ENCODE assay signal across 9 cellular contexts in the genomic region with DNA sequence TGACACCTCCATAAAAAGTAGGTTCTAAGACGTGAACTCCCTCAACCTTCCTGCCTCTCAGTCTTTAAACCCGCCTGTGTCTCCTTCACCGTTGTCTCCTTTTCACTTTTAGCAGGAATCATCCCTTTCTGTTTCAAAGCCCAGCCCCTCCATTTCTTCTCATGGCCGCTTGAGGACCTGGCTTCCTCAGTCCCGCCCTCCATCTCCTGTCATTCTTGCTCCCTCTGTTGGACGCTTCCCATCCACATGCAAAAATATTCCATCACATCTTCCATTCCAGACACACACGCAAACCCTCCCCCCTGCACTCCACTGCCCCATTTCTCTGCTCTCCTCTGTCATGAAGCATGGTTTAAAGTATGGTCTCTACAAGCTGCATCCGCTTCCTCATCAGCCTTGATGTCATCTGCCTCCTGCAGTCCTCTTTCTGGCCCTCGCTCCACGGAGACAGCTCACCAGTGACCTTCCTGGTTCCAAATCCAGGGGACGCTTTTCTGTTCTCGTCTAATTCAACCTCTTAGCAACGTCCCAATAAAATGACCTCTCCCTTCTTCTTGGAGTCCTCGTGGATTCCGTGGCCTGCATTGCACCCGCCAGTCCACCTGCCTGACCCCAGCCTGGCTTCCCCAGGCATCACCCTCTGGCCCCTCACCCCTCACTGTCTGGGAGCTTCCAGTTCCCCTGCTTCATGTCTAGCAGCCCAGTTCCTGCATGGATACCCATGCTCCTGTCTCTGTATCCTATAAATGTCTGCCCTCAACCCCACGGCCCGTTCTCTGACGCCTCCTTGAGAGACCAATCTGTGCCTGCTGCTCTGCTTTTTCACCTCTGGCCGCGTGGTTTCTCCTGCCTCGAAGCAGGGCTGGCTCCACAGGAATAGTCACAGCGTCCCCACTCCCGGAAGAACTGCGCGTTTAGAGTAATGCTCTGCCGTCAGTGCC. TPM values are rescaled to one million over a fixed set of nuclear protein-coding genes. Genes with fewer than 3 reads are reported as not detected.
A peak's percentile ranks its signal among the peaks of the same experiment; 100 is the strongest.
DNase-seq lines count a peak whose midpoint lies in the region; ATAC-seq and TF ChIP-seq lines count a peak whose summit lies in the region.
"Had no signal": no experiment of that assay in that cellular context is flagged by ENCODE, and none has a peak within 500 bp of the region (broad histone marks: within the 10 kb centered on the region; RNA-seq: fewer than 3 reads in every experiment).

No MANE protein-coding gene starts in this region.

- no peak overlapping the region for H3K27ac ChIP-seq in C4-2B
- no peak overlapping the region for H3K27ac ChIP-seq in fibroblast of lung (ENCODE audit: insufficient read depth, low read length)
- H3K27ac ChIP-seq: epithelial cell of prostate had no signal

- in situ Hi-C loops in SK-MEL-5 (cut with HindIII; ENCODE audit: low pct_unique_long_range_greater_than_20kb, low sequenced_read_pairs): no loop called here

- no peaks in the 10 kb centered on the region for H3K27me3 ChIP-seq in fibroblast of lung (ENCODE audit: control insufficient read depth, insufficient read depth, low read length)

- H3K9ac ChIP-seq in fibroblast of lung (ENCODE audit: insufficient read depth, low read length): no peak overlapping the region

- no peaks in the 10 kb centered on the region for H3K79me2 ChIP-seq in fibroblast of lung (ENCODE audit: control insufficient read depth, insufficient read depth, low read length)

- no peaks in the 10 kb centered on the region for H4K20me1 ChIP-seq in fibroblast of lung (ENCODE audit: control insufficient read depth, extremely low read depth, insufficient read depth, low read length)

- peak overlapping the region; percentile 69 for H2AFZ ChIP-seq in fibroblast of lung (ENCODE audit: low read length)

- H3K4me3 ChIP-seq in fibroblast of lung (replicated peaks in 1 of 4; ENCODE audit: control extremely low read depth in 1 of 4, insufficient read depth in 1 of 4, low read depth in 3 of 4, low read length in 4 of 4): no peak overlapping the region

- no peaks in the 10 kb centered on the region for H3K36me3 ChIP-seq in fibroblast of lung (ENCODE audit: control insufficient read depth, insufficient read depth, low read length)

- peaks cover 6% of the 10 kb centered on the region for H3K4me1 ChIP-seq in fibroblast of lung (ENCODE audit: control insufficient read depth, extremely low read depth, insufficient read depth, low read length)

- DNase-seq in HuH-7 (ENCODE audit: low spot score) (peak; percentile 80), SK-MEL-5 (ENCODE audit: low read depth, low spot score) (peak; percentile 88), fibroblast of lung (ENCODE audit: low read depth in 2 of 2) (peak; percentile 77 to 80), omental fat pad (ENCODE audit: low spot score) (no peak)
- DNase-seq in activated CD8-positive, alpha-beta memory T cell treated with anti-CD3 and anti-CD28 coated beads, Interleukin-2, amount 50 U/mL, for 48 hours: no peak
- no peak for DNase-seq in central memory CD4-positive, alpha-beta T cell

- ATAC-seq in omental fat pad (ENCODE audit: low FRiP score) (peak; percentile 45), HG02870 (IDR thresholded peaks at IDR 0.05; ENCODE audit: unreplicated experiment) (no peak)

- H3K4me2 ChIP-seq in fibroblast of lung (ENCODE audit: extremely low read depth, insufficient read depth, low read length): peak overlapping the region; percentile 34

- H3K9me3 ChIP-seq in fibroblast of lung (ENCODE audit: control insufficient read depth, insufficient read depth, low read depth, low read length): no peaks in the 10 kb centered on the region

- TF ChIP-seq CTCF in C4-2B (conservative IDR thresholded peaks at IDR 0.05): peak; percentile 79
- TF ChIP-seq CTCF in fibroblast of lung (conservative IDR thresholded peaks at IDR 0.05 in 1 of 2, IDR thresholded peaks at IDR 0.05 in 1 of 2; ENCODE audit: low read depth in 1 of 2, low read length in 2 of 2): peak; percentile 62 to 74
- TF ChIP-seq CTCF in omental fat pad (IDR thresholded peaks at IDR 0.05): peak in 1 of 3 donors; percentile 6

RNA-seq across cellular contexts. Expression of gene ANKRD40, which starts 26.2 kb away (rescaled TPM):
- 49.0 and 53.4 TPM in 2 replicates for total RNA-seq in SK-MEL-5 (2014; rRNA removed; shearing (Covaris generic))
- 34.2 and 47.7 TPM in 2 replicates for polyA plus RNA-seq in SK-MEL-5 (2015; cell fraction: cytosol; rRNA removed)
- 46.5 and 52.8 TPM in 2 replicates for polyA plus RNA-seq in SK-MEL-5 (2015; cell fraction: nucleus; rRNA removed)
- total RNA-seq in fibroblast of lung: 34.4 and 34.5 TPM in 2 replicates
- polyA plus RNA-seq in fibroblast of lung: 59.9 and 65.9 TPM in 2 replicates
- polyA plus RNA-seq in fibroblast of lung (2012): 28.3 and 30.4 TPM in 2 replicates
- 13.9 and 16.7 TPM in 2 replicates for polyA minus RNA-seq in fibroblast of lung (ENCODE audit: low replicate concordance)
- 10 to 100 TPM; 55.7 to 82.4 (median 61.8) TPM for total RNA-seq in omental fat pad

RNA-seq across cellular contexts. Expression of gene LUC7L3, which starts 37.9 kb away (rescaled TPM):
- 29.4 and 38.2 TPM in 2 replicates for total RNA-seq in SK-MEL-5 (2014; rRNA removed; shearing (Covaris generic))
- polyA plus RNA-seq in SK-MEL-5 (2015; cell fraction: cytosol; rRNA removed): 43.9 and 48.5 TPM in 2 replicates
- 626 and 866 TPM in 2 replicates for polyA plus RNA-seq in SK-MEL-5 (2015; cell fraction: nucleus; rRNA removed)
- total RNA-seq in fibroblast of lung: 23.9 and 35.2 TPM in 2 replicates
- polyA plus RNA-seq in fibroblast of lung: 45.2 and 56.5 TPM in 2 replicates
- polyA plus RNA-seq in fibroblast of lung (2012): 57.3 and 61.3 TPM in 2 replicates
- polyA minus RNA-seq in fibroblast of lung (ENCODE audit: low replicate concordance): 4.3 and 26.2 TPM in 2 replicates
- 10 to 100 TPM; 44.2 to 88.7 (median 55.2) TPM for total RNA-seq in omental fat pad

RNA-seq across cellular contexts. Expression of gene ABCC3, which starts 46.8 kb away (rescaled TPM):
- total RNA-seq in SK-MEL-5 (2014; rRNA removed; shearing (Covaris generic)): not detected in 2 replicates
- 0.01 and 0.06 TPM in 2 replicates for polyA plus RNA-seq in SK-MEL-5 (2015; cell fraction: cytosol; rRNA removed)
- polyA plus RNA-seq in SK-MEL-5 (2015; cell fraction: nucleus; rRNA removed): 0.07 and 5.5 TPM in 2 replicates
- 20.0 and 34.8 TPM in 2 replicates for total RNA-seq in fibroblast of lung
- polyA plus RNA-seq in fibroblast of lung: 11.5 and 11.9 TPM in 2 replicates
- 13.8 and 14.8 TPM in 2 replicates for polyA plus RNA-seq in fibroblast of lung (2012)
- 35.8 and 62.2 TPM in 2 replicates for polyA minus RNA-seq in fibroblast of lung (ENCODE audit: low replicate concordance)
- 10 to 100 TPM in 2 of 4 donors, 1 to 10 TPM in 2; 2.8 to 19.9 (median 11.1) TPM for total RNA-seq in omental fat pad

Comparison
In these comparisons a context has a peak if more than half of its experiments do, and no peak if none do; other contexts are left out.
1. DNase-seq: peak in HuH-7 (single experiment), SK-MEL-5 (single experiment) and fibroblast of lung (2 of 2); none in omental fat pad (single experiment), activated CD8-positive, alpha-beta memory T cell treated with anti-CD3 and anti-CD28 coated beads, Interleukin-2, amount 50 U/mL, for 48 hours (single experiment) and central memory CD4-positive, alpha-beta T cell (single experiment).